In genomic region chr9:37466037-37466709, GRCh38 we compare ENCODE assay signal across 8 cellular contexts. TPM values are rescaled to one million over a fixed set of nuclear protein-coding genes. Genes with fewer than 3 reads are reported as not detected.
DNase-seq lines count a peak whose midpoint lies in the region; ATAC-seq and TF ChIP-seq lines count a peak whose summit lies in the region.

No MANE protein-coding gene starts in this region.

- H3F3A ChIP-seq in OCI-LY1 (ENCODE audit: insufficient read depth, low read length), result no peaks in the 10 kb centered on the region

- peak; percentile 2 for ATAC-seq in HG03280 (IDR thresholded peaks at IDR 0.05; ENCODE audit: unreplicated experiment)
- ATAC-seq in left ventricle myocardium superior, result peak; percentile 29

- H3K36me3 ChIP-seq in ACC112 (ENCODE audit: insufficient read depth, low read length) (no peaks in the 10 kb centered on the region), OCI-LY1 (ENCODE audit: insufficient read depth, low read length) (no peaks in the 10 kb centered on the region)

- intact Hi-C loops in left ventricle myocardium superior (cut with micrococcal nuclease), result no loop called here

- no peak for TF ChIP-seq CTCF in GM13976 (IDR thresholded peaks at IDR 0.05; ENCODE audit: borderline replicate concordance, control extremely low read depth, extremely low read depth, insufficient read depth, missing control alignments)
- TF ChIP-seq CTCF in OCI-LY1 (IDR thresholded peaks at IDR 0.05; ENCODE audit: low read length), result no peak

- no peaks in the 10 kb centered on the region for H3K9me2 ChIP-seq in OCI-LY1 (ENCODE audit: low read depth, low read length)

- peak overlapping the region; percentile 85 for H3K9ac ChIP-seq in OCI-LY1 (ENCODE audit: low read length)

- no peaks in the 10 kb centered on the region for H3K9me3 ChIP-seq in OCI-LY1 (ENCODE audit: low read length)

- H3K27me3 ChIP-seq in ACC112 (ENCODE audit: insufficient read depth, low read length) (no peaks in the 10 kb centered on the region), OCI-LY1 (ENCODE audit: insufficient read depth, low read length) (no peaks in the 10 kb centered on the region)

- H3K27ac ChIP-seq in ACC112 (ENCODE audit: low read depth, low read length), result peak overlapping the region; percentile 95
- peak overlapping the region; percentile 90 for H3K27ac ChIP-seq in OCI-LY1 (ENCODE audit: low read depth, low read length, poor library complexity, severe bottlenecking)

- peak overlapping the region; percentile 98 for H2AFZ ChIP-seq in ACC112 (ENCODE audit: low read length, unreplicated experiment)
- H2AFZ ChIP-seq in OCI-LY1 (ENCODE audit: low read length), result 0 out of 2 replicates have a peak overlapping the region, but pooled peaks have one; percentile 2

- H3K4me1 ChIP-seq in ACC112 (ENCODE audit: control insufficient read depth, insufficient read depth, low read length, unreplicated experiment), result peaks cover 18% of the 10 kb centered on the region
- peaks cover 41% of the 10 kb centered on the region for H3K4me1 ChIP-seq in OCI-LY1 (ENCODE audit: insufficient read depth, low read length, severe bottlenecking)

- in situ Hi-C loops in GM13976 (cut with MboI; ENCODE audit: low sequenced_read_pairs, unreplicated experiment), result no loop called here

- H4K20me1 ChIP-seq in OCI-LY1 (ENCODE audit: insufficient read depth, low read length), result no peaks in the 10 kb centered on the region

- peaks cover 33% of the 10 kb centered on the region for H3K79me2 ChIP-seq in ACC112 (ENCODE audit: control insufficient read depth, insufficient read depth, low read length, unreplicated experiment)
- peaks cover 34% of the 10 kb centered on the region for H3K79me2 ChIP-seq in OCI-LY1 (ENCODE audit: insufficient read depth, low read length)

- peak overlapping the region; percentile 95 for H3K4me2 ChIP-seq in OCI-LY1 (ENCODE audit: low read length)

- DNase-seq in GM13976 (ENCODE audit: low spot score) (peak; percentile 55), amniotic epithelial cell (ENCODE audit: low read depth) (peak; percentile 74), left ventricle myocardium superior (peak; percentile 79), pons (ENCODE audit: low spot score) (peak; percentile 53), RPMI8226 (no peak)

- H3K4me3 ChIP-seq in ACC112 (ENCODE audit: low read depth, low read length), result peak overlapping the region; percentile 91
- peak overlapping the region; percentile 86 for H3K4me3 ChIP-seq in OCI-LY1 (ENCODE audit: low read depth, low read length, poor library complexity, severe bottlenecking)

RNA-seq across cellular contexts. Expression of gene ZBTB5, which starts 0.9 kb away (rescaled TPM):
- 5.2 TPM for total RNA-seq in left ventricle myocardium superior

RNA-seq across cellular contexts. Expression of gene POLR1E, which starts 19.6 kb away (rescaled TPM):
- 10.4 TPM for total RNA-seq in left ventricle myocardium superior

RNA-seq across cellular contexts. Expression of gene GRHPR, which starts 43.7 kb away (rescaled TPM):
- 117 TPM for total RNA-seq in left ventricle myocardium superior
